Comparison of ENCODE assay signal across 23 cellular contexts in the genomic region with DNA sequence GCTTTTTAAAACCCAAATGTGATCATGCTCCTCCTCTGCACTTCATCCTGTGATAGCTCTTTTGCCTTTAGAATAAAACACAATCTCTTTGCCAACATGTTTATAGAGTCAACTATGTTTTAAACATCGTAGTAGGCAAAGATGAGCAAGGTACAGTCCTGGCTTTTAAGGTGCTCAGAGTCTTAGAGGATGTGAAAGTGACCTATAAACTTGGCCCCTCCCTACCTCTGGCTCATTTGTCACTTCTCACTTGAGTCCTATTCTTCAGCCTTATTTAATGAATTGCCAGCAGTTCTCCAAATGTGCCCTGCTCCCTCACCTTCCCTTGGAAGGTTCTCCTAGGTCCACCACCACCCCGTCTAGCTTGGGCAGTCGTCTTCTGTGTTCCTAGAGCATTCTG.
"Had no signal": no experiment of that assay in that cellular context is flagged by ENCODE, and none has a peak within 500 bp of the region (broad histone marks: within the 10 kb centered on the region; RNA-seq: fewer than 3 reads in every experiment).

No MANE protein-coding gene starts in this region.

- H3K4me1 ChIP-seq: colonic mucosa, esophagus squamous epithelium, left ventricle myocardium inferior, lower lobe of right lung, testis, tibial nerve, upper lobe of right lung, vagina had no signal

- H3K36me3 ChIP-seq: colonic mucosa, esophagus squamous epithelium, left ventricle myocardium inferior, lower lobe of right lung, ovary, tibial nerve, upper lobe of right lung, vagina had no signal

- ATAC-seq: left cardiac atrium; lower lobe of right lung; naive thymus-derived CD8-positive, alpha-beta T cell; right cardiac atrium; stimulated activated effector memory CD8-positive, alpha-beta T cell treated with anti-CD3 and anti-CD28 coated beads, Interleukin-12 subunit alpha, Interleukin-12 subunit beta, amount 100 ng/mL, for 72 hours; stimulated activated naive CD8-positive, alpha-beta T cell treated with anti-CD3 and anti-CD28 coated beads, Interleukin-15, amount 100 ng/mL, for 72 hours; upper lobe of right lung had no signal

- H3K4me2 ChIP-seq: hepatocyte had no signal

- H3K4me3 Mint-ChIP-seq: naive thymus-derived CD8-positive, alpha-beta T cell; stimulated activated effector memory CD8-positive, alpha-beta T cell treated with anti-CD3 and anti-CD28 coated beads, Interleukin-12 subunit alpha, Interleukin-12 subunit beta, amount 100 ng/mL, for 72 hours; stimulated activated naive CD8-positive, alpha-beta T cell treated with anti-CD3 and anti-CD28 coated beads, Interleukin-15, amount 100 ng/mL, for 72 hours had no signal

- H3K9me3 ChIP-seq: colonic mucosa, lower lobe of right lung, ovary, testis, upper lobe of right lung, vagina had no signal

- DNase-seq: colonic mucosa; dermis blood vessel endothelial cell; esophagus squamous epithelium; foreskin fibroblast; head of caudate nucleus; kidney; left cardiac atrium; left ventricle myocardium inferior; lower lobe of right lung; mesendoderm; naive thymus-derived CD8-positive, alpha-beta T cell; nucleus accumbens; ovary; right cardiac atrium; stimulated activated CD4-positive, alpha-beta T cell treated with anti-CD3 and anti-CD28 coated beads, Interleukin-4, amount 100 ng/mL, for 1 hour; stimulated activated CD8-positive, alpha-beta memory T cell treated with anti-CD3 and anti-CD28 coated beads, Interleukin-4, amount 100 ng/mL, for 48 hours; stimulated activated naive CD8-positive, alpha-beta T cell treated with anti-CD3 and anti-CD28 coated beads, Interleukin-15, amount 100 ng/mL, for 72 hours; testis; upper lobe of right lung had no signal

- FAIRE-seq: kidney had no signal

- H3K27ac Mint-ChIP-seq: naive thymus-derived CD8-positive, alpha-beta T cell; stimulated activated effector memory CD8-positive, alpha-beta T cell treated with anti-CD3 and anti-CD28 coated beads, Interleukin-12 subunit alpha, Interleukin-12 subunit beta, amount 100 ng/mL, for 72 hours; stimulated activated naive CD8-positive, alpha-beta T cell treated with anti-CD3 and anti-CD28 coated beads, Interleukin-15, amount 100 ng/mL, for 72 hours had no signal

- H3K27me3 ChIP-seq: colonic mucosa, esophagus squamous epithelium, hepatocyte, ovary, testis, tibial nerve, upper lobe of right lung, vagina had no signal

- H3K27ac ChIP-seq: colonic mucosa, esophagus squamous epithelium, hepatocyte, left ventricle myocardium inferior, lower lobe of right lung, ovary, testis, tibial nerve, upper lobe of right lung, vagina had no signal

- H3K79me2 ChIP-seq: hepatocyte had no signal

- H2AFZ ChIP-seq: hepatocyte had no signal

- H3K4me3 ChIP-seq: colonic mucosa, esophagus squamous epithelium, hepatocyte, left ventricle myocardium inferior, lower lobe of right lung, ovary, testis, tibial nerve, upper lobe of right lung, vagina had no signal

- H3K4me1 Mint-ChIP-seq: stimulated activated effector memory CD8-positive, alpha-beta T cell treated with anti-CD3 and anti-CD28 coated beads, Interleukin-12 subunit alpha, Interleukin-12 subunit beta, amount 100 ng/mL, for 72 hours; stimulated activated naive CD8-positive, alpha-beta T cell treated with anti-CD3 and anti-CD28 coated beads, Interleukin-15, amount 100 ng/mL, for 72 hours had no signal

- H3K36me3 Mint-ChIP-seq: stimulated activated effector memory CD8-positive, alpha-beta T cell treated with anti-CD3 and anti-CD28 coated beads, Interleukin-12 subunit alpha, Interleukin-12 subunit beta, amount 100 ng/mL, for 72 hours had no signal
